Comparison of ENCODE assay signal across 8 cellular contexts in the genomic region with DNA sequence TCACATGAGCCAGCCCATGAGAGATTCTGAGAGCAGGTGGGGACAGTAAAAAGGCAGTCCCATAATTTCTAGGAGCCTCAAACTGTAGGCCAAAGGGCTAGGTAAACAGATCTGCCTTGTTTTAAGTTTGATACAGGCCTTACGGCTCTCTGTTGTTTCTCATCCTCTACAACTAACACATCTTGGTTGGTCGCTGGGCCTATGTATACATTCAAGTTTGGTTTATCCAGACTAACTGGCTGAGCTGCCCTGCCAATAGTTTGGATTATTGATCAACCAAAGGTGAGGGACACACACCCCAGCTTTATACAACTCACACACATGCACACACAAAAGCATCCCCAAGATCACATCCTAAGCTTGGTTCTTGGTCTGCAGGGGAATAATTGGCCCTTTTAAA. TPM values are rescaled to one million over a fixed set of nuclear protein-coding genes. Genes with fewer than 3 reads are reported as not detected.
DNase-seq lines count a peak whose midpoint lies in the region; ATAC-seq and TF ChIP-seq lines count a peak whose summit lies in the region.

No MANE protein-coding gene starts in this region.

- no peaks in the 10 kb centered on the region for H3K27me3 ChIP-seq in fibroblast of lung (ENCODE audit: control insufficient read depth, insufficient read depth, low read length)

- H2AFZ ChIP-seq in fibroblast of lung (ENCODE audit: low read length) = no peak overlapping the region

- DNase-seq in GM12865 (ENCODE audit: low read depth) = no peak
- no peak for DNase-seq in fibroblast of lung (ENCODE audit: low read depth in 2 of 2)
- DNase-seq in skeletal muscle cell (ENCODE audit: low read depth) = no peak
- DNase-seq in hepatic stellate cell (ENCODE audit: low spot score) = no peak
- DNase-seq in posterior vena cava (ENCODE audit: low spot score) = no peak

- H3K4me2 ChIP-seq in fibroblast of lung (ENCODE audit: extremely low read depth, insufficient read depth, low read length) = peak overlapping the region; percentile 78

- no peak overlapping the region for H3K9ac ChIP-seq in fibroblast of lung (ENCODE audit: insufficient read depth, low read length)

- no peaks in the 10 kb centered on the region for H3K9me3 ChIP-seq in fibroblast of lung (ENCODE audit: control insufficient read depth, insufficient read depth, low read depth, low read length)

- TF ChIP-seq CTCF in GM12865 (IDR thresholded peaks at IDR 0.05; ENCODE audit: insufficient read depth, low read depth, low read length, missing control alignments) (no peak), VCaP (conservative IDR thresholded peaks at IDR 0.05) (no peak), fibroblast of lung (conservative IDR thresholded peaks at IDR 0.05 in 1 of 2, IDR thresholded peaks at IDR 0.05 in 1 of 2; ENCODE audit: low read depth in 1 of 2, low read length in 2 of 2) (no peak)

- no peak for ATAC-seq in HG02852 (IDR thresholded peaks at IDR 0.05; ENCODE audit: unreplicated experiment)
- no peak for ATAC-seq in HG03135 (IDR thresholded peaks at IDR 0.05; ENCODE audit: unreplicated experiment)

- H3K4me3 ChIP-seq in GM12865 (ENCODE audit: low read depth, low read length) = peak overlapping the region; percentile 96
- H3K4me3 ChIP-seq in fibroblast of lung (replicated peaks in 1 of 4; ENCODE audit: control extremely low read depth in 1 of 4, insufficient read depth in 1 of 4, low read depth in 3 of 4, low read length in 4 of 4) = peak overlapping the region; percentile 80 to 97 (median 95)
- H3K4me3 ChIP-seq in skeletal muscle cell (ENCODE audit: low read depth, low read length) = peak overlapping the region; percentile 78

- H3K4me1 ChIP-seq in fibroblast of lung (ENCODE audit: control insufficient read depth, extremely low read depth, insufficient read depth, low read length) = peaks cover 3% of the 10 kb centered on the region

- intact Hi-C loops in posterior vena cava (cut with DNase I) = no loop called here

- H4K20me1 ChIP-seq in fibroblast of lung (ENCODE audit: control insufficient read depth, extremely low read depth, insufficient read depth, low read length) = no peaks in the 10 kb centered on the region

- peak overlapping the region; percentile 89; the same call in 1 of the 2 replicates for H3K27ac ChIP-seq in VCaP
- H3K27ac ChIP-seq in fibroblast of lung (ENCODE audit: insufficient read depth, low read length) = no peak overlapping the region

- peaks cover 63% of the 10 kb centered on the region for H3K79me2 ChIP-seq in fibroblast of lung (ENCODE audit: control insufficient read depth, insufficient read depth, low read length)

- peaks cover 2% of the 10 kb centered on the region for H3K36me3 ChIP-seq in fibroblast of lung (ENCODE audit: control insufficient read depth, insufficient read depth, low read length)

RNA-seq across cellular contexts. Expression of gene SIAH2, which starts 3.0 kb away (rescaled TPM):
- total RNA-seq in fibroblast of lung = 28.9 and 31.1 TPM in 2 replicates
- 17.5 and 29.7 TPM in 2 replicates for polyA plus RNA-seq in fibroblast of lung
- polyA plus RNA-seq in fibroblast of lung (2012) = 16.6 and 22.7 TPM in 2 replicates
- 132 and 142 TPM in 2 replicates for polyA minus RNA-seq in fibroblast of lung (ENCODE audit: low replicate concordance)
- 10 to 100 TPM; 30.6 to 37.6 TPM for total RNA-seq in posterior vena cava

RNA-seq across cellular contexts. Expression of gene ERICH6, which starts 56.2 kb away (rescaled TPM):
- under 0.01 TPM in 1 of 2 replicates, not detected in the other for total RNA-seq in fibroblast of lung
- polyA plus RNA-seq in fibroblast of lung = 0.10 TPM in 1 of 2 replicates, not detected in the other
- 0.12 and 0.15 TPM in 2 replicates for polyA plus RNA-seq in fibroblast of lung (2012)
- not detected in 2 replicates for polyA minus RNA-seq in fibroblast of lung (ENCODE audit: low replicate concordance)
- not detected for total RNA-seq in posterior vena cava
